1 cellular context compared by ENCODE assay signal in genomic region chr2:100513650-100514049, GRCh38.
TF ChIP-seq lines count a peak whose summit lies in the region.

No MANE protein-coding gene starts in this region.

TF ChIP-seq in K562, 482 proteins besides CTCF, POLR2A, EP300 and RAD21 (continued from another document and continues in another):
- TF ChIP-seq BCLAF1 (IDR thresholded peaks at IDR 0.05; ENCODE audit: borderline replicate concordance in 1 of 2, control insufficient read depth in 1 of 2, low read depth in 2 of 2, low read length in 1 of 2), result no peak
- no peak for TF ChIP-seq ZNF511 (CRISPR knock-in tag; IDR thresholded peaks at IDR 0.05)
- TF ChIP-seq MCM2 (IDR thresholded peaks at IDR 0.05; ENCODE audit: low read depth), result no peak
- no peak for TF ChIP-seq FOXK2 (conservative IDR thresholded peaks at IDR 0.05 in 1 of 2, IDR thresholded peaks at IDR 0.05 in 1 of 2; ENCODE audit: low read depth in 2 of 2)
- no peak for TF ChIP-seq HOXB6 (CRISPR knock-in tag; IDR thresholded peaks at IDR 0.05; ENCODE audit: borderline replicate concordance)
- TF ChIP-seq TSC22D4 (tag; IDR thresholded peaks at IDR 0.05), result no peak
- no peak for TF ChIP-seq ZNF263 (CRISPR knock-in tag; IDR thresholded peaks at IDR 0.05; ENCODE audit: borderline replicate concordance)
- TF ChIP-seq SRSF3 (IDR thresholded peaks at IDR 0.05; ENCODE audit: insufficient read depth, low read length), result no peak
- no peak for TF ChIP-seq ZNF41 (CRISPR knock-in tag; conservative IDR thresholded peaks at IDR 0.05)
- no peak for TF ChIP-seq ETS2 (tag; IDR thresholded peaks at IDR 0.05; ENCODE audit: borderline replicate concordance, poor library complexity, severe bottlenecking)
- TF ChIP-seq ZNF639 (CRISPR knock-in tag; conservative IDR thresholded peaks at IDR 0.05 in 1 of 2, IDR thresholded peaks at IDR 0.05 in 1 of 2), result no peak
- no peak for TF ChIP-seq FOXP4 (CRISPR knock-in tag; IDR thresholded peaks at IDR 0.05; ENCODE audit: borderline replicate concordance)
- no peak for TF ChIP-seq CEBPG (CRISPR knock-in tag; IDR thresholded peaks at IDR 0.05)
- no peak for TF ChIP-seq CEBPG (tag; conservative IDR thresholded peaks at IDR 0.05 in 1 of 2, IDR thresholded peaks at IDR 0.05 in 1 of 2)
- no peak for TF ChIP-seq ZNF124 (CRISPR knock-in tag; IDR thresholded peaks at IDR 0.05)
- TF ChIP-seq PPARD (CRISPR knock-in tag; IDR thresholded peaks at IDR 0.05), result no peak
- TF ChIP-seq BDP1 (IDR thresholded peaks at IDR 0.05; ENCODE audit: insufficient read depth, insufficient read length), result no peak
- no peak for TF ChIP-seq COPS2 (conservative IDR thresholded peaks at IDR 0.05)
- no peak for TF ChIP-seq HDAC8 (tag; IDR thresholded peaks at IDR 0.05)
- TF ChIP-seq E2F3 (CRISPR knock-in tag; IDR thresholded peaks at IDR 0.05), result no peak
- no peak for TF ChIP-seq STAT6 (CRISPR knock-in tag; IDR thresholded peaks at IDR 0.05)
- TF ChIP-seq ZNF586 (CRISPR knock-in tag; conservative IDR thresholded peaks at IDR 0.05), result no peak
- no peak for TF ChIP-seq ERF (CRISPR knock-in tag; IDR thresholded peaks at IDR 0.05)
- peak in 1 of 3 experiments; percentile 30 for TF ChIP-seq YY1 (IDR thresholded peaks at IDR 0.05; ENCODE audit: borderline replicate concordance in 1 of 3, control insufficient read depth in 1 of 3, extremely low read depth in 1 of 3, insufficient read depth in 3 of 3, insufficient read length in 1 of 3, insufficient replicate concordance in 2 of 3, low read depth in 1 of 3, low read length in 2 of 3)
- no peak for TF ChIP-seq ZNF398 (CRISPR knock-in tag; IDR thresholded peaks at IDR 0.05)
- TF ChIP-seq GABPB1 (CRISPR knock-in tag; IDR thresholded peaks at IDR 0.05), result no peak
- no peak for TF ChIP-seq EGR1 (conservative IDR thresholded peaks at IDR 0.05)
- TF ChIP-seq NR2F6 (CRISPR knock-in tag; IDR thresholded peaks at IDR 0.05), result no peak
- no peak for TF ChIP-seq HNRNPK (IDR thresholded peaks at IDR 0.05; ENCODE audit: low read depth, low read length, poor library complexity, severe bottlenecking)
- TF ChIP-seq TGIF2 (CRISPR knock-in tag; IDR thresholded peaks at IDR 0.05), result no peak
- TF ChIP-seq HDAC3 (IDR thresholded peaks at IDR 0.05; ENCODE audit: borderline replicate concordance, partially characterized antibody), result no peak
- TF ChIP-seq STAT5A (IDR thresholded peaks at IDR 0.05; ENCODE audit: borderline replicate concordance, low read length), result peak; percentile 75
- TF ChIP-seq RBM14 (IDR thresholded peaks at IDR 0.05; ENCODE audit: borderline replicate concordance, insufficient read depth, low read depth, low read length), result no peak
- peak; percentile 91 for TF ChIP-seq CBFA2T2 (conservative IDR thresholded peaks at IDR 0.05)
- TF ChIP-seq ZNF134 (CRISPR knock-in tag; conservative IDR thresholded peaks at IDR 0.05), result no peak
- no peak for TF ChIP-seq SREBF1 (IDR thresholded peaks at IDR 0.05; ENCODE audit: borderline replicate concordance, low read depth, low read length)
- TF ChIP-seq, protein P1, sequence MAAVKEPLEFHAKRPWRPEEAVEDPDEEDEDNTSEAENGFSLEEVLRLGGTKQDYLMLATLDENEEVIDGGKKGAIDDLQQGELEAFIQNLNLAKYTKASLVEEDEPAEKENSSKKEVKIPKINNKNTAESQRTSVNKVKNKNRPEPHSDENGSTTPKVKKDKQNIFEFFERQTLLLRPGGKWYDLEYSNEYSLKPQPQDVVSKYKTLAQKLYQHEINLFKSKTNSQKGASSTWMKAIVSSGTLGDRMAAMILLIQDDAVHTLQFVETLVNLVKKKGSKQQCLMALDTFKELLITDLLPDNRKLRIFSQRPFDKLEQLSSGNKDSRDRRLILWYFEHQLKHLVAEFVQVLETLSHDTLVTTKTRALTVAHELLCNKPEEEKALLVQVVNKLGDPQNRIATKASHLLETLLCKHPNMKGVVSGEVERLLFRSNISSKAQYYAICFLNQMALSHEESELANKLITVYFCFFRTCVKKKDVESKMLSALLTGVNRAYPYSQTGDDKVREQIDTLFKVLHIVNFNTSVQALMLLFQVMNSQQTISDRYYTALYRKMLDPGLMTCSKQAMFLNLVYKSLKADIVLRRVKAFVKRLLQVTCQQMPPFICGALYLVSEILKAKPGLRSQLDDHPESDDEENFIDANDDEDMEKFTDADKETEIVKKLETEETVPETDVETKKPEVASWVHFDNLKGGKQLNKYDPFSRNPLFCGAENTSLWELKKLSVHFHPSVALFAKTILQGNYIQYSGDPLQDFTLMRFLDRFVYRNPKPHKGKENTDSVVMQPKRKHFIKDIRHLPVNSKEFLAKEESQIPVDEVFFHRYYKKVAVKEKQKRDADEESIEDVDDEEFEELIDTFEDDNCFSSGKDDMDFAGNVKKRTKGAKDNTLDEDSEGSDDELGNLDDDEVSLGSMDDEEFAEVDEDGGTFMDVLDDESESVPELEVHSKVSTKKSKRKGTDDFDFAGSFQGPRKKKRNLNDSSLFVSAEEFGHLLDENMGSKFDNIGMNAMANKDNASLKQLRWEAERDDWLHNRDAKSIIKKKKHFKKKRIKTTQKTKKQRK (IDR thresholded peaks at IDR 0.05; ENCODE audit: borderline replicate concordance, low read depth, low read length), result no peak
- TF ChIP-seq MTA1 (IDR thresholded peaks at IDR 0.05; ENCODE audit: borderline replicate concordance), result peak; percentile 71
- no peak for TF ChIP-seq SAFB2 (IDR thresholded peaks at IDR 0.05; ENCODE audit: borderline replicate concordance, low read depth, low read length, severe bottlenecking)
- no peak for TF ChIP-seq RBM34 (IDR thresholded peaks at IDR 0.05; ENCODE audit: borderline replicate concordance, insufficient read depth, low read length)
- no peak for TF ChIP-seq ZNF609 (CRISPR knock-in tag; IDR thresholded peaks at IDR 0.05; ENCODE audit: borderline replicate concordance)
- no peak for TF ChIP-seq WHSC1 (IDR thresholded peaks at IDR 0.05; ENCODE audit: low read length)
- no peak for TF ChIP-seq TAF15 (IDR thresholded peaks at IDR 0.05; ENCODE audit: low read depth, low read length)
- no peak for TF ChIP-seq TAF9B (IDR thresholded peaks at IDR 0.05; ENCODE audit: partially characterized antibody)
- TF ChIP-seq ZNF324 (CRISPR knock-in tag; IDR thresholded peaks at IDR 0.05), result no peak
- TF ChIP-seq ZNF23 (CRISPR knock-in tag; IDR thresholded peaks at IDR 0.05), result no peak
- TF ChIP-seq KLF16 (IDR thresholded peaks at IDR 0.05), result peak; percentile 78
